ENCODE assay signal across 25 cellular contexts in genomic region chr1:182192215-182192614, GRCh38.
"Had no signal": no experiment of that assay in that cellular context is flagged by ENCODE, and none has a peak within 500 bp of the region (broad histone marks: within the 10 kb centered on the region; RNA-seq: fewer than 3 reads in every experiment).

No MANE protein-coding gene starts in this region.

- H3K4me3 Mint-ChIP-seq: activated naive CD4-positive, alpha-beta T cell treated with anti-CD3 and anti-CD28 coated beads, Interleukin-2, amount 50 U/mL, for 24 hours; activated T-helper 1 cell treated with anti-CD3 and anti-CD28 coated beads, Interleukin-12 subunit alpha, Interleukin-12 subunit beta, Interleukin-2, Interleukin-4 antibody, amounts not matched to agents 30 ng/mL and 10 ng/mL and 1 ng/mL, durations not matched to agents 14 hours and 24 hours and 36 hours; central memory CD8-positive, alpha-beta T cell; mesothelial cell of epicardium; naive thymus-derived CD8-positive, alpha-beta T cell; neural progenitor cell; stimulated activated naive B cell treated with anti-CD40 and anti-IgM and Interleukin-4, amounts not matched to agents 10 μg/mL and 1 μg/mL and 100 μg/mL, for 72 hours; T-helper 17 cell; type B pancreatic cell had no signal

- H3K9me3 ChIP-seq: ascending aorta, left lung, sigmoid colon, thoracic aorta had no signal

- H3K27ac Mint-ChIP-seq: activated naive CD4-positive, alpha-beta T cell treated with anti-CD3 and anti-CD28 coated beads, Interleukin-2, amount 50 U/mL, for 24 hours; activated T-helper 1 cell treated with anti-CD3 and anti-CD28 coated beads, Interleukin-12 subunit alpha, Interleukin-12 subunit beta, Interleukin-2, Interleukin-4 antibody, amounts not matched to agents 30 ng/mL and 10 ng/mL and 1 ng/mL, durations not matched to agents 14 hours and 24 hours and 36 hours; mesothelial cell of epicardium; naive thymus-derived CD8-positive, alpha-beta T cell; neural progenitor cell; progenitor cell of endocrine pancreas; stimulated activated naive B cell treated with anti-CD40 and anti-IgM and Interleukin-4, amounts not matched to agents 10 μg/mL and 1 μg/mL and 100 μg/mL, for 72 hours; T-helper 17 cell; type B pancreatic cell had no signal

- DNase-seq: activated CD4-positive, alpha-beta T cell treated with anti-CD3 and anti-CD28 coated beads for 4 hours; activated CD4-positive, alpha-beta T cell treated with anti-CD3 and anti-CD28 coated beads, Interleukin-2, amount 50 U/mL, for 48 hours; activated CD4-positive, CD25-positive, alpha-beta regulatory T cell; activated gamma-delta T cell treated with Interleukin-2 at 50 U/mL for 16 hours; brain microvascular endothelial cell; effector memory CD4-positive, alpha-beta T cell; hippocampal formation; kidney glomerular epithelial cell; left lung; naive thymus-derived CD8-positive, alpha-beta T cell; retina; sigmoid colon; stimulated activated CD4-positive, alpha-beta T cell treated with anti-CD3 and anti-CD28 coated beads, Interleukin-15, amount 100 ng/mL, for 24 hours; stimulated activated naive B cell treated with anti-CD40 and anti-IgM and Interleukin-4, amounts not matched to agents 10 μg/mL and 1 μg/mL and 100 μg/mL, for 72 hours; T-helper 17 cell had no signal

- H3K27ac ChIP-seq: ascending aorta, brain microvascular endothelial cell, neural progenitor cell, sigmoid colon, thoracic aorta had no signal

- H3K27me3 ChIP-seq: ascending aorta, brain microvascular endothelial cell, left lung, neural progenitor cell, sigmoid colon had no signal

- H3K4me3 ChIP-seq: ascending aorta, left lung, neural progenitor cell, sigmoid colon, smooth muscle cell, thoracic aorta had no signal

- H3K36me3 ChIP-seq: ascending aorta, brain microvascular endothelial cell, left lung, neural progenitor cell, sigmoid colon, thoracic aorta had no signal

- H3K9me3 Mint-ChIP-seq: activated naive CD4-positive, alpha-beta T cell treated with anti-CD3 and anti-CD28 coated beads, Interleukin-2, amount 50 U/mL, for 24 hours; activated T-helper 1 cell treated with anti-CD3 and anti-CD28 coated beads, Interleukin-12 subunit alpha, Interleukin-12 subunit beta, Interleukin-2, Interleukin-4 antibody, amounts not matched to agents 30 ng/mL and 10 ng/mL and 1 ng/mL, durations not matched to agents 14 hours and 24 hours and 36 hours; central memory CD8-positive, alpha-beta T cell; mesothelial cell of epicardium; stimulated activated naive B cell treated with anti-CD40 and anti-IgM and Interleukin-4, amounts not matched to agents 10 μg/mL and 1 μg/mL and 100 μg/mL, for 72 hours had no signal

- H3K4me1 ChIP-seq: sigmoid colon had no signal

- ATAC-seq: left lung; naive thymus-derived CD8-positive, alpha-beta T cell; stimulated activated naive B cell treated with anti-CD40 and anti-IgM and Interleukin-4, amounts not matched to agents 10 μg/mL and 1 μg/mL and 100 μg/mL, for 72 hours; T-helper 17 cell had no signal

- H3K27me3 Mint-ChIP-seq: activated naive CD4-positive, alpha-beta T cell treated with anti-CD3 and anti-CD28 coated beads, Interleukin-2, amount 50 U/mL, for 24 hours; progenitor cell of endocrine pancreas; type B pancreatic cell had no signal

- H3K36me3 Mint-ChIP-seq: activated naive CD4-positive, alpha-beta T cell treated with anti-CD3 and anti-CD28 coated beads, Interleukin-2, amount 50 U/mL, for 24 hours; mesothelial cell of epicardium; naive thymus-derived CD8-positive, alpha-beta T cell; neural progenitor cell; stimulated activated naive B cell treated with anti-CD40 and anti-IgM and Interleukin-4, amounts not matched to agents 10 μg/mL and 1 μg/mL and 100 μg/mL, for 72 hours; type B pancreatic cell had no signal

- H3K4me1 Mint-ChIP-seq: activated naive CD4-positive, alpha-beta T cell treated with anti-CD3 and anti-CD28 coated beads, Interleukin-2, amount 50 U/mL, for 24 hours; central memory CD8-positive, alpha-beta T cell; mesothelial cell of epicardium; stimulated activated naive B cell treated with anti-CD40 and anti-IgM and Interleukin-4, amounts not matched to agents 10 μg/mL and 1 μg/mL and 100 μg/mL, for 72 hours; T-helper 17 cell had no signal
